ENCODE assay signal across 27 cellular contexts in genomic region chr1:172585861-172586260, GRCh38. TPM values are rescaled to one million over a fixed set of nuclear protein-coding genes. Genes with fewer than 3 reads are reported as not detected.
DNase-seq lines count a peak whose midpoint lies in the region; ATAC-seq and TF ChIP-seq lines count a peak whose summit lies in the region.
"Had no signal": no experiment of that assay in that cellular context is flagged by ENCODE, and none has a peak within 500 bp of the region (broad histone marks: within the 10 kb centered on the region; RNA-seq: fewer than 3 reads in every experiment).

No MANE protein-coding gene starts in this region.

- no peaks in the 10 kb centered on the region for H3K36me3 ChIP-seq in breast epithelium
- peaks cover 5% of the 10 kb centered on the region for H3K36me3 ChIP-seq in brain microvascular endothelial cell (replicated peaks)
- H3K36me3 ChIP-seq in prostate gland = no peaks in the 10 kb centered on the region

- H3K4me3 Mint-ChIP-seq in MCF 10A (ENCODE audit: unreplicated experiment) = no peak overlapping the region
- no peak overlapping the region for H3K4me3 Mint-ChIP-seq in immature natural killer cell
- H3K4me3 Mint-ChIP-seq: activated CD8-positive, alpha-beta memory T cell treated with anti-CD3 and anti-CD28 coated beads, Interleukin-2, amount 10 ng/mL, durations not matched to agents 7 days and 5 days; activated naive CD8-positive, alpha-beta T cell treated with anti-CD3 and anti-CD28 coated beads, Interleukin-2, amount 50 U/mL, for 24 hours; activated T-cell treated with anti-CD3 and anti-CD28 coated beads, Interleukin-2, amount 50 U/mL, for 4 hours; CD4-positive, alpha-beta memory T cell; H9; IgD-negative memory B cell; nephron progenitor cell; T-helper 17 cell had no signal

- H3K9me3 Mint-ChIP-seq in MCF 10A (ENCODE audit: unreplicated experiment) (no peaks in the 10 kb centered on the region), immature natural killer cell (no peaks in the 10 kb centered on the region)
- H3K9me3 Mint-ChIP-seq: activated naive CD8-positive, alpha-beta T cell treated with anti-CD3 and anti-CD28 coated beads, Interleukin-2, amount 50 U/mL, for 24 hours; activated T-cell treated with anti-CD3 and anti-CD28 coated beads, Interleukin-2, amount 50 U/mL, for 4 hours; CD4-positive, alpha-beta memory T cell; IgD-negative memory B cell had no signal

- intact Hi-C loops in MCF 10A (cut with micrococcal nuclease) = loop anchor here (2.0 to 5.0 kb wide), 2 partner anchors 53 to 134 kb away; partner anchors contain the start of gene SUCO
- intact Hi-C loops in breast epithelium (cut with DNase I; ENCODE audit: low total_unique reads) = no loop called here
- intact Hi-C loops in prostate gland (cut with DNase I) = no loop called here

- TF ChIP-seq POLR2A in breast epithelium (IDR thresholded peaks at IDR 0.05) (no peak), prostate gland (IDR thresholded peaks at IDR 0.05) (no peak)

- H3K36me3 Mint-ChIP-seq in MCF 10A (ENCODE audit: insufficient read depth, unreplicated experiment) = peaks cover 33% of the 10 kb centered on the region
- peaks cover 14 to 30% (median 22%) of the 10 kb centered on the region in 3 donors for H3K36me3 Mint-ChIP-seq in immature natural killer cell

- DNase-seq in MCF 10A (ENCODE audit: unreplicated experiment) = peak; percentile 7
- no peak for DNase-seq in breast epithelium (ENCODE audit: low spot score in 2 of 2)
- no peak for DNase-seq in brain microvascular endothelial cell
- peak; percentile 25 for DNase-seq in kidney glomerular epithelial cell (lab: John Stamatoyannopoulos, UW)
- DNase-seq in prostate gland (ENCODE audit: low spot score) = no peak
- no peak for DNase-seq in immature natural killer cell
- DNase-seq: activated CD4-positive, alpha-beta T cell treated with anti-CD3 and anti-CD28 coated beads, Interleukin-2, amount 50 U/mL, for 4 hours; activated CD4-positive, CD25-positive, alpha-beta regulatory T cell; activated CD8-positive, alpha-beta memory T cell treated with anti-CD3 and anti-CD28 coated beads, Interleukin-2, amount 10 ng/mL, durations not matched to agents 7 days and 5 days; activated gamma-delta T cell; activated naive CD8-positive, alpha-beta T cell treated with anti-CD3 and anti-CD28 coated beads, Interleukin-2, amount 50 U/mL, for 24 hours; activated T-cell treated with anti-CD3 and anti-CD28 coated beads, Interleukin-2, amount 50 U/mL, for 4 hours; CD4-positive, alpha-beta memory T cell; dorsolateral prefrontal cortex; gastrocnemius medialis; H9; left colon; NCI-H1048; NCI-H510A; nephron progenitor cell; pancreas; stimulated activated naive CD8-positive, alpha-beta T cell treated with anti-CD3 and anti-CD28 coated beads, Interleukin-15, Interleukin-2, amounts not matched to agents 100 U/mL and 50 U/mL, for 24 hours; T-helper 17 cell had no signal

- in situ Hi-C loops in brain microvascular endothelial cell (cut with HindIII; ENCODE audit: low pct_ligation_motif_present, low sequenced_read_pairs) = no loop called here

- CTCF ChIA-PET in MCF 10A (lab: Yijun Ruan, JAX) = interaction anchor here (0.7 to 2.2 kb wide), 5 partner anchors 9 to 156 kb away, joined by 3 to 7 read pairs (median 3); partner anchors contain the start of gene PIGC

- H3K4me1 ChIP-seq in breast epithelium (no peaks in the 10 kb centered on the region), prostate gland (replicated peaks) (no peaks in the 10 kb centered on the region)
- H3K4me1 ChIP-seq: gastrocnemius medialis had no signal

- TSS peak; percentile 63 for BruUV-seq in MCF 10A (replicated peaks; lab: Mats Ljungman, UMichigan)

- H3K27me3 ChIP-seq in breast epithelium (no peaks in the 10 kb centered on the region), brain microvascular endothelial cell (replicated peaks) (no peaks in the 10 kb centered on the region), prostate gland (replicated peaks; ENCODE audit: insufficient read depth) (no peaks in the 10 kb centered on the region)
- H3K27me3 ChIP-seq: dorsolateral prefrontal cortex, gastrocnemius medialis, pancreas had no signal

- H3K9me3 ChIP-seq in breast epithelium (no peaks in the 10 kb centered on the region), prostate gland (no peaks in the 10 kb centered on the region)
- H3K9me3 ChIP-seq: gastrocnemius medialis, pancreas had no signal

- no peaks in the 10 kb centered on the region for H3K27me3 Mint-ChIP-seq in MCF 10A (ENCODE audit: insufficient read depth, unreplicated experiment)
- H3K27me3 Mint-ChIP-seq in immature natural killer cell (ENCODE audit: low read depth in 3 of 3) = no peaks in the 10 kb centered on the region
- H3K27me3 Mint-ChIP-seq: activated CD8-positive, alpha-beta memory T cell treated with anti-CD3 and anti-CD28 coated beads, Interleukin-2, amount 10 ng/mL, durations not matched to agents 7 days and 5 days; activated naive CD8-positive, alpha-beta T cell treated with anti-CD3 and anti-CD28 coated beads, Interleukin-2, amount 50 U/mL, for 24 hours; CD4-positive, alpha-beta memory T cell; IgD-negative memory B cell; T-helper 17 cell had no signal

- TF ChIP-seq CTCF in MCF 10A (IDR thresholded peaks at IDR 0.05; ENCODE audit: unreplicated experiment) = no peak
- TF ChIP-seq CTCF in breast epithelium (IDR thresholded peaks at IDR 0.05) = no peak
- no peak for TF ChIP-seq CTCF in brain microvascular endothelial cell (IDR thresholded peaks at IDR 0.05; ENCODE audit: low read depth, low read length, missing control alignments)
- TF ChIP-seq CTCF in prostate gland (IDR thresholded peaks at IDR 0.05) = no peak

- no peak overlapping the region for H3K27ac ChIP-seq in breast epithelium
- H3K27ac ChIP-seq in brain microvascular endothelial cell = peak overlapping the region; percentile 16
- H3K27ac ChIP-seq in prostate gland = no peak overlapping the region
- H3K27ac ChIP-seq: dorsolateral prefrontal cortex, gastrocnemius medialis, pancreas had no signal

- ATAC-seq in GM19455 (IDR thresholded peaks at IDR 0.05; ENCODE audit: unreplicated experiment) (no peak), HG03469 (IDR thresholded peaks at IDR 0.05; ENCODE audit: unreplicated experiment) (no peak)
- ATAC-seq: activated CD8-positive, alpha-beta memory T cell treated with anti-CD3 and anti-CD28 coated beads, Interleukin-2, amount 10 ng/mL, durations not matched to agents 7 days and 5 days; activated naive CD8-positive, alpha-beta T cell treated with anti-CD3 and anti-CD28 coated beads, Interleukin-2, amount 50 U/mL, for 24 hours; activated T-cell treated with anti-CD3 and anti-CD28 coated beads, Interleukin-2, amount 50 U/mL, for 4 hours; gastrocnemius medialis; left colon; Right ventricle myocardium inferior; stimulated activated naive CD8-positive, alpha-beta T cell treated with anti-CD3 and anti-CD28 coated beads, Interleukin-15, Interleukin-2, amounts not matched to agents 100 U/mL and 50 U/mL, for 24 hours; T-helper 17 cell had no signal

- peaks cover 54% of the 10 kb centered on the region for H3K4me1 Mint-ChIP-seq in MCF 10A (ENCODE audit: insufficient read depth, unreplicated experiment)
- H3K4me1 Mint-ChIP-seq in immature natural killer cell = peaks cover 3 to 22% of the 10 kb centered on the region in 2 donors
- H3K4me1 Mint-ChIP-seq: nephron progenitor cell had no signal

- H3K4me3 ChIP-seq in breast epithelium = no peak overlapping the region
- no peak overlapping the region for H3K4me3 ChIP-seq in brain microvascular endothelial cell (ENCODE audit: low read depth, low read length)
- no peak overlapping the region for H3K4me3 ChIP-seq in prostate gland
- H3K4me3 ChIP-seq: dorsolateral prefrontal cortex, gastrocnemius medialis, pancreas had no signal

- H3K27ac Mint-ChIP-seq in MCF 10A (ENCODE audit: low read depth, unreplicated experiment) = peak overlapping the region; percentile 85
- H3K27ac Mint-ChIP-seq in immature natural killer cell = no peak overlapping the region
- H3K27ac Mint-ChIP-seq: activated CD8-positive, alpha-beta memory T cell treated with anti-CD3 and anti-CD28 coated beads, Interleukin-2, amount 10 ng/mL, durations not matched to agents 7 days and 5 days; activated naive CD8-positive, alpha-beta T cell treated with anti-CD3 and anti-CD28 coated beads, Interleukin-2, amount 50 U/mL, for 24 hours; H9; IgD-negative memory B cell; nephron progenitor cell had no signal

- POLR2A ChIA-PET in MCF 10A (lab: Yijun Ruan, JAX) = interaction anchor here (0.8 to 2.9 kb wide), 11 partner anchors 10 to 134 kb away, joined by 3 to 25 read pairs (median 4); partner anchors contain the start of gene SUCO

RNA-seq across cellular contexts. Expression of gene SUCO, which starts 52.9 kb away (rescaled TPM):
- total RNA-seq in MCF 10A (2022) (47.9 and 54.3 TPM in 2 replicates), breast epithelium (10 to 100 TPM; 29.6 to 70.8 (median 43.9) TPM), prostate gland (10 to 100 TPM; 39.5 to 84.9 TPM)
- 10 to 100 TPM in 1 of 3 donors, 1 to 10 TPM in 2; 7.8 to 14.0 (median 8.2) TPM for polyA plus RNA-seq in immature natural killer cell

Comparison
In these comparisons a context has a peak if more than half of its experiments do, and no peak if none do; other contexts are left out.
1. DNase-seq: peak in MCF 10A (single experiment) and kidney glomerular epithelial cell (single experiment); none in breast epithelium (0 of 2), brain microvascular endothelial cell (single experiment), prostate gland (single experiment) and immature natural killer cell (0 of 3).